Comparison of ENCODE assay signal across 35 cellular contexts in the genomic region with DNA sequence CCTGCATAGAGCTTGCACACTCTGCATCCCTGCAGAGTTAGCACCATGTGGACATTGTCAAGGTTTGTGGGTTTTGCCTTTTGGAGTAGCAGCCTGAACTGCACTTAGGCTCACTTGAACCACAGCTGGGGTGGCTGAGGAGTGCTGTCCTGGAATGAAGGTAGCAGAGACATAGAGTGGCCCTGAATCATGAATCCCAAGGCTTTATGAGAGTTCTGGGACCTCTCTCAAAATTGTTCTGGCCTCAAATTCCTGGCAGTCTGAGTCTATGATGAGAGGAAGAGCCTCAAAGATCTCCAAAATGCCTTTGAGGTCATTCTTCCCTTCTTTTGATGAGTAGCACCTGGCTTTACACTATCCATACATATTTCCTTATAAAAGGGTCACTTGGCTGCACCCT. TPM values are rescaled to one million over a fixed set of nuclear protein-coding genes. Genes with fewer than 3 reads are reported as not detected.
A peak's percentile ranks its signal among the peaks of the same experiment; 100 is the strongest.
DNase-seq lines count a peak whose midpoint lies in the region; ATAC-seq, FAIRE-seq and TF ChIP-seq lines count a peak whose summit lies in the region.
"Had no signal": no experiment of that assay in that cellular context is flagged by ENCODE, and none has a peak within 500 bp of the region (broad histone marks: within the 10 kb centered on the region; RNA-seq: fewer than 3 reads in every experiment).

No MANE protein-coding gene starts in this region.

- peak overlapping the region; percentile 21 for H3K4me2 ChIP-seq in osteoblast (ENCODE audit: insufficient read depth, low read length)
- H3K4me2 ChIP-seq in MM.1S (ENCODE audit: low read depth, low read length), result no peak overlapping the region
- H3K4me2 ChIP-seq: BLaER1 had no signal

- H3K27me3 ChIP-seq in esophagus muscularis mucosa, result no peaks in the 10 kb centered on the region
- no peaks in the 10 kb centered on the region for H3K27me3 ChIP-seq in osteoblast (ENCODE audit: insufficient read depth, low read length)
- no peaks in the 10 kb centered on the region for H3K27me3 ChIP-seq in MM.1S (replicated peaks; ENCODE audit: insufficient read depth, low read length)
- H3K27me3 ChIP-seq: BLaER1, MG63 had no signal

- H3K79me2 ChIP-seq in osteoblast (ENCODE audit: insufficient read depth, low read length), result no peaks in the 10 kb centered on the region
- no peaks in the 10 kb centered on the region for H3K79me2 ChIP-seq in MM.1S (ENCODE audit: low read length)

- no peaks in the 10 kb centered on the region for H3K9me2 ChIP-seq in MM.1S (replicated peaks; ENCODE audit: insufficient read depth, low read length)

- H3K4me3 ChIP-seq in esophagus muscularis mucosa (no peak overlapping the region), osteoblast (ENCODE audit: insufficient read depth, low read length) (no peak overlapping the region), MM.1S (ENCODE audit: low read length) (no peak overlapping the region)
- H3K4me3 ChIP-seq: BLaER1, MG63, thoracic aorta had no signal

- DNase-seq in left ventricle myocardium superior, result no peak
- no peak for DNase-seq in cardiac septum (ENCODE audit: low spot score)
- DNase-seq in esophagus muscularis mucosa (ENCODE audit: extremely low spot score), result no peak
- no peak for DNase-seq in osteoblast (ENCODE audit: insufficient read length, low spot score, missing footprints)
- no peak for DNase-seq in activated T-cell treated with anti-CD3 and anti-CD28 coated beads, Interleukin-2, amount 50 U/mL, for 1 hour
- DNase-seq in NCI-H2171 (lab: John Stamatoyannopoulos, UW), result no peak
- no peak for DNase-seq in MM.1S
- no peak for DNase-seq in urothelium cell line (ENCODE audit: low spot score)
- DNase-seq: activated CD4-positive, alpha-beta T cell treated with anti-CD3 and anti-CD28 coated beads, Interleukin-2, amount 50 U/mL, for 48 hours; activated CD4-positive, CD25-positive, alpha-beta regulatory T cell; activated naive CD4-positive, alpha-beta T cell treated with anti-CD3 and anti-CD28 coated beads, Interleukin-2, amount 10 ng/mL, durations not matched to agents 7 days and 5 days; amygdala; caudate nucleus; dermis blood vessel endothelial cell; GF-D8; head of caudate nucleus; KBM-7; kidney glomerular epithelial cell; mammary epithelial cell; MG63; NCI-H2029 treated with DMSO at 0.1 percent for 48 hours; NCI-H345; NCI-H774; posterior cingulate gyrus; RPMI8226; stimulated activated naive CD4-positive, alpha-beta T cell; T-helper 1 cell had no signal

- no peak for FAIRE-seq in urothelium cell line (lab: Jason Lieb, UNC)
- FAIRE-seq: HTR-8/SVneo had no signal

- H3K4me1 ChIP-seq in esophagus muscularis mucosa (peaks cover 0 to 25% (median 7%) of the 10 kb centered on the region in 4 donors), osteoblast (ENCODE audit: insufficient read depth, low read length) (peaks cover 11% of the 10 kb centered on the region), MM.1S (ENCODE audit: low read length) (no peaks in the 10 kb centered on the region)
- H3K4me1 ChIP-seq: BLaER1 had no signal

- intact Hi-C loops in left ventricle myocardium superior (cut with micrococcal nuclease) (no loop called here), cardiac septum (cut with DNase I) (no loop called here), esophagus muscularis mucosa (cut with DNase I) (no loop called here)

- TF ChIP-seq EP300 in esophagus muscularis mucosa (IDR thresholded peaks at IDR 0.05), result no peak

- H2AFZ ChIP-seq in osteoblast (ENCODE audit: low read length) (no peak overlapping the region), MM.1S (ENCODE audit: low read length) (no peak overlapping the region)

- TF ChIP-seq POLR2A in esophagus muscularis mucosa (IDR thresholded peaks at IDR 0.05; ENCODE audit: low read depth), result no peak

- H3K27ac ChIP-seq in esophagus muscularis mucosa (replicated peaks in 1 of 4) (peak overlapping the region; percentile 50 to 67 (median 57)), osteoblast (ENCODE audit: low read depth, low read length) (peak overlapping the region; percentile 45), MM.1S (ENCODE audit: low read length) (no peak overlapping the region)
- H3K27ac ChIP-seq: BLaER1 had no signal

- no peak for TF ChIP-seq CTCF in esophagus muscularis mucosa (IDR thresholded peaks at IDR 0.05)
- TF ChIP-seq CTCF in osteoblast (IDR thresholded peaks at IDR 0.05; ENCODE audit: extremely low read depth, low read depth, low read length), result no peak
- no peak for TF ChIP-seq CTCF in MM.1S (IDR thresholded peaks at IDR 0.05; ENCODE audit: low read length)

- ATAC-seq in left ventricle myocardium superior, result peak; percentile 44

- H3K9ac ChIP-seq in MM.1S (ENCODE audit: low read length), result no peak overlapping the region
- H3K9ac ChIP-seq: BLaER1 had no signal

- H4K20me1 ChIP-seq in osteoblast (ENCODE audit: insufficient read depth, low read length) (no peaks in the 10 kb centered on the region), MM.1S (ENCODE audit: insufficient read depth, low read length) (no peaks in the 10 kb centered on the region)
- H4K20me1 ChIP-seq: BLaER1 had no signal

- H3K9me3 ChIP-seq in esophagus muscularis mucosa, result peaks cover 0 to 12% (median 6%) of the 10 kb centered on the region in 4 donors
- H3K9me3 ChIP-seq in osteoblast (ENCODE audit: low read depth, low read length), result no peaks in the 10 kb centered on the region
- H3K9me3 ChIP-seq in MM.1S (replicated peaks; ENCODE audit: insufficient read depth, low read length), result no peaks in the 10 kb centered on the region
- H3K9me3 ChIP-seq: MG63 had no signal

- no peaks in the 10 kb centered on the region for H3K36me3 ChIP-seq in esophagus muscularis mucosa
- H3K36me3 ChIP-seq in osteoblast (ENCODE audit: insufficient read depth, low read length), result no peaks in the 10 kb centered on the region
- no peaks in the 10 kb centered on the region for H3K36me3 ChIP-seq in MM.1S (replicated peaks; ENCODE audit: insufficient read depth, low read length)
- H3K36me3 ChIP-seq: BLaER1, MG63, thoracic aorta had no signal

- H3F3A ChIP-seq in MM.1S (ENCODE audit: insufficient read depth, low read length), result no peaks in the 10 kb centered on the region

RNA-seq across cellular contexts. Expression of a gene that starts 37.1 kb away (rescaled TPM):
- total RNA-seq in left ventricle myocardium superior, result 7.6 TPM
- 4.0 TPM for total RNA-seq in cardiac septum
- 1 to 10 TPM; 4.0 to 6.1 (median 4.9) TPM for total RNA-seq in esophagus muscularis mucosa
- 0.59 and 0.72 TPM in 2 replicates for total RNA-seq in osteoblast
- total RNA-seq: A673; activated T-helper 1 cell treated with anti-CD3 and anti-CD28 coated beads, Interleukin-12 subunit alpha, Interleukin-12 subunit beta, Interleukin-2, Interleukin-4 antibody, amounts not matched to agents 30 ng/mL and 10 ng/mL and 1 ng/mL, durations not matched to agents 14 hours and 24 hours and 36 hours; dermis blood vessel endothelial cell; mammary epithelial cell; neural crest cell; SK-MEL-5 had no signal

RNA-seq across cellular contexts. Expression of a gene that starts 45.5 kb away (rescaled TPM):
- total RNA-seq in left ventricle myocardium superior, result not detected
- not detected for total RNA-seq in cardiac septum
- not detected for total RNA-seq in esophagus muscularis mucosa
- total RNA-seq in osteoblast, result not detected in 2 replicates
- total RNA-seq: A673; activated T-helper 1 cell treated with anti-CD3 and anti-CD28 coated beads, Interleukin-12 subunit alpha, Interleukin-12 subunit beta, Interleukin-2, Interleukin-4 antibody, amounts not matched to agents 30 ng/mL and 10 ng/mL and 1 ng/mL, durations not matched to agents 14 hours and 24 hours and 36 hours; dermis blood vessel endothelial cell; neural crest cell; sciatic nerve; SK-MEL-5; thoracic aorta had no signal
